Comparison of ENCODE assay signal across 21 cellular contexts in genomic region chr10:18005445-18005780, GRCh38. TPM values are rescaled to one million over a fixed set of nuclear protein-coding genes. Genes with fewer than 3 reads are reported as not detected.
DNase-seq lines count a peak whose midpoint lies in the region; ATAC-seq and TF ChIP-seq lines count a peak whose summit lies in the region.
"Had no signal": no experiment of that assay in that cellular context is flagged by ENCODE, and none has a peak within 500 bp of the region (broad histone marks: within the 10 kb centered on the region; RNA-seq: fewer than 3 reads in every experiment).

No MANE protein-coding gene starts in this region.

- H3K23ac ChIP-seq in H9 (ENCODE audit: insufficient read length, low read depth, low read length), result no peak overlapping the region
- no peak overlapping the region for H3K23ac ChIP-seq in mesendoderm (ENCODE audit: low read length)

- H3K27ac ChIP-seq in H9 (ENCODE audit: insufficient read length, low read depth, low read length), result no peak overlapping the region
- H3K27ac ChIP-seq in SJSA1, result no peak overlapping the region; the same call in 1 of the 2 replicates
- no peak overlapping the region for H3K27ac ChIP-seq in mesendoderm (ENCODE audit: low read depth, low read length)
- no peak overlapping the region for H3K27ac ChIP-seq in prostate gland
- H3K27ac ChIP-seq in foreskin keratinocyte, result no peak overlapping the region
- H3K27ac ChIP-seq: BLaER1 treated with 17β-estradiol and CSF1 and Interleukin-3, amounts not matched to agents 10 nM and 100 nM; cardiac muscle cell; parathyroid adenoma had no signal

- H3K27me3 Mint-ChIP-seq in H9 (ENCODE audit: low read depth) (peaks cover 2% of the 10 kb centered on the region; the same call in 1 of the 2 replicates), nephron progenitor cell (ENCODE audit: low read depth, poor library complexity) (no peaks in the 10 kb centered on the region)
- H3K27me3 Mint-ChIP-seq in activated T-helper 2 cell treated with anti-CD3 and anti-CD28 coated beads, Interferon-gamma antibody, Interleukin-2, Interleukin-4, amounts not matched to agents 10 μg/mL and 5 μg/mL and 100 μg/mL, durations not matched to agents 14 hours and 24 hours and 36 hours (ENCODE audit: low read depth), result no peaks in the 10 kb centered on the region
- H3K27me3 Mint-ChIP-seq: activated T-cell treated with anti-CD3 and anti-CD28 coated beads, Interleukin-2, amount 50 U/mL, for 24 hours had no signal

- peak overlapping the region; percentile 5 for H3K4me3 ChIP-seq in SJSA1
- peak overlapping the region; percentile 43 for H3K4me3 ChIP-seq in endocrine pancreas (ENCODE audit: control insufficient read depth, insufficient read depth, low read length)
- no peak overlapping the region for H3K4me3 ChIP-seq in mesendoderm (ENCODE audit: low read length)
- no peak overlapping the region for H3K4me3 ChIP-seq in prostate gland
- H3K4me3 ChIP-seq: BLaER1 treated with 17β-estradiol and CSF1 and Interleukin-3, amounts not matched to agents 10 nM and 100 nM; cardiac muscle cell; HAP-1 had no signal

- H4K8ac ChIP-seq in H9 (replicated peaks; ENCODE audit: insufficient read length, low read depth, low read length) (no peak overlapping the region), mesendoderm (ENCODE audit: low read depth, low read length) (no peak overlapping the region)

- no peaks in the 10 kb centered on the region for H3K9me3 Mint-ChIP-seq in H9
- H3K9me3 Mint-ChIP-seq in nephron progenitor cell, result no peaks in the 10 kb centered on the region
- H3K9me3 Mint-ChIP-seq in activated T-helper 2 cell treated with anti-CD3 and anti-CD28 coated beads, Interferon-gamma antibody, Interleukin-2, Interleukin-4, amounts not matched to agents 10 μg/mL and 5 μg/mL and 100 μg/mL, durations not matched to agents 14 hours and 24 hours and 36 hours, result no peaks in the 10 kb centered on the region
- H3K9me3 Mint-ChIP-seq: activated CD4-positive, alpha-beta memory T cell treated with anti-CD3 and anti-CD28 coated beads for 36 hours; activated T-cell treated with anti-CD3 and anti-CD28 coated beads, Interleukin-2, amount 50 U/mL, for 24 hours had no signal

- H3K79me1 ChIP-seq in H9 (ENCODE audit: insufficient read depth, low read depth, low read length, poor library complexity, severe bottlenecking), result no peaks in the 10 kb centered on the region
- H3K79me1 ChIP-seq in mesendoderm (ENCODE audit: low read length), result no peaks in the 10 kb centered on the region

- H3K4me2 ChIP-seq in H9 (ENCODE audit: insufficient read depth, insufficient read length, low read length) (no peak overlapping the region), mesendoderm (ENCODE audit: low read length) (no peak overlapping the region)

- no peak overlapping the region for H3K4me3 Mint-ChIP-seq in H9
- peak overlapping the region; percentile 19 for H3K4me3 Mint-ChIP-seq in nephron progenitor cell
- no peak overlapping the region for H3K4me3 Mint-ChIP-seq in activated T-helper 2 cell treated with anti-CD3 and anti-CD28 coated beads, Interferon-gamma antibody, Interleukin-2, Interleukin-4, amounts not matched to agents 10 μg/mL and 5 μg/mL and 100 μg/mL, durations not matched to agents 14 hours and 24 hours and 36 hours (ENCODE audit: low read depth)
- H3K4me3 Mint-ChIP-seq: activated CD4-positive, alpha-beta memory T cell treated with anti-CD3 and anti-CD28 coated beads for 36 hours; activated T-cell treated with anti-CD3 and anti-CD28 coated beads, Interleukin-2, amount 50 U/mL, for 24 hours had no signal

- H3K4ac ChIP-seq in H9 (ENCODE audit: low read depth, low read length) (no peak overlapping the region), mesendoderm (ENCODE audit: low read depth, low read length) (no peak overlapping the region)

- no peak overlapping the region for H4K5ac ChIP-seq in H9 (ENCODE audit: insufficient read length, low read depth, low read length)
- no peak overlapping the region for H4K5ac ChIP-seq in mesendoderm (ENCODE audit: low read length)

- no peak overlapping the region for H2BK20ac ChIP-seq in H9 (ENCODE audit: low read depth, low read length, poor library complexity, severe bottlenecking)

- H3K36me3 Mint-ChIP-seq in H9 (ENCODE audit: insufficient read depth in 1 of 3, low read depth in 3 of 3) (no peaks in the 10 kb centered on the region), nephron progenitor cell (ENCODE audit: low read depth) (no peaks in the 10 kb centered on the region)
- H3K36me3 Mint-ChIP-seq in activated T-helper 2 cell treated with anti-CD3 and anti-CD28 coated beads, Interferon-gamma antibody, Interleukin-2, Interleukin-4, amounts not matched to agents 10 μg/mL and 5 μg/mL and 100 μg/mL, durations not matched to agents 14 hours and 24 hours and 36 hours (ENCODE audit: low read depth), result no peaks in the 10 kb centered on the region
- H3K36me3 Mint-ChIP-seq: activated CD4-positive, alpha-beta memory T cell treated with anti-CD3 and anti-CD28 coated beads for 36 hours; activated naive CD4-positive, alpha-beta T cell treated with anti-CD3 and anti-CD28 coated beads, Interleukin-2, amount 50 U/mL, for 72 hours had no signal

- no peak overlapping the region for H2BK120ac ChIP-seq in H9 (ENCODE audit: low read depth, low read length, poor library complexity, severe bottlenecking)
- H2BK120ac ChIP-seq in mesendoderm (ENCODE audit: low read depth, low read length), result no peak overlapping the region

- no peak for TF ChIP-seq POLR2A in prostate gland (IDR thresholded peaks at IDR 0.05)

- H3K4me1 Mint-ChIP-seq in H9 (peaks cover 19 to 26% of the 10 kb centered on the region in 2 experiments), nephron progenitor cell (peaks cover 26% of the 10 kb centered on the region)
- H3K4me1 Mint-ChIP-seq in activated T-helper 2 cell treated with anti-CD3 and anti-CD28 coated beads, Interferon-gamma antibody, Interleukin-2, Interleukin-4, amounts not matched to agents 10 μg/mL and 5 μg/mL and 100 μg/mL, durations not matched to agents 14 hours and 24 hours and 36 hours (ENCODE audit: low read depth), result no peaks in the 10 kb centered on the region

- H2AK5ac ChIP-seq in H9 (ENCODE audit: insufficient read length, low read length) (no peak overlapping the region), mesendoderm (ENCODE audit: low read length) (no peak overlapping the region)

- H3K23me2 ChIP-seq in H9 (ENCODE audit: insufficient read length, low read depth, low read length, poor library complexity, severe bottlenecking), result no peaks in the 10 kb centered on the region

- H4K20me1 ChIP-seq in H9 (ENCODE audit: control insufficient read depth, insufficient read depth, insufficient read length), result no peaks in the 10 kb centered on the region
- H4K20me1 ChIP-seq: BLaER1 treated with 17β-estradiol and CSF1 and Interleukin-3, amounts not matched to agents 10 nM and 100 nM had no signal

- WGBS in H9 (ENCODE audit: extremely low coverage, insufficient read length, low lambda C conversion rate), result no CpG with 5 or more reads among the region's 3 CpGs
- no CpG with 5 or more reads among the region's 3 CpGs for WGBS in mesendoderm (ENCODE audit: extremely low coverage, insufficient coverage, low lambda C conversion rate)
- 48% methylated on average over 3 of the region's 3 CpGs for WGBS in prostate gland

- H2BK15ac ChIP-seq in H9 (ENCODE audit: low read depth, low read length) (no peak overlapping the region), mesendoderm (replicated peaks; ENCODE audit: low read depth) (no peak overlapping the region)

- TF ChIP-seq CTCF in H9 (conservative IDR thresholded peaks at IDR 0.05) (no peak), nephron progenitor cell (IDR thresholded peaks at IDR 0.05) (no peak), prostate gland (IDR thresholded peaks at IDR 0.05) (no peak), foreskin keratinocyte (conservative IDR thresholded peaks at IDR 0.05) (no peak)

- DNase-seq in H9 (no peak), SJSA1 (ENCODE audit: low read depth in 1 of 2, low spot score in 2 of 2) (no peak), nephron progenitor cell (no peak), mesendoderm (no peak), prostate gland (ENCODE audit: low spot score) (no peak), foreskin keratinocyte (no peak)
- no peak for DNase-seq in activated T-helper 2 cell treated with anti-CD3 and anti-CD28 coated beads, Interferon-gamma antibody, Interleukin-2, Interleukin-4, amounts not matched to agents 10 μg/mL and 5 μg/mL and 100 μg/mL, durations not matched to agents 14 hours and 24 hours and 36 hours (ENCODE audit: low spot score)
- DNase-seq: activated CD4-positive, alpha-beta memory T cell treated with anti-CD3 and anti-CD28 coated beads for 36 hours; activated T-cell treated with anti-CD3 and anti-CD28 coated beads, Interleukin-2, amount 50 U/mL, for 24 hours; DMS 273 treated with DMSO at 0.1 percent for 48 hours; NCI-H2107; small intestine; SW 1271 had no signal

- H3T11ph ChIP-seq in H9 (ENCODE audit: low read length), result no peak overlapping the region

- H3K27ac Mint-ChIP-seq in H9 (peak overlapping the region in 1 of 3 experiments; percentile 88; a peak in 1 of 7 replicates), nephron progenitor cell (peak overlapping the region; percentile 92)
- no peak overlapping the region for H3K27ac Mint-ChIP-seq in activated T-helper 2 cell treated with anti-CD3 and anti-CD28 coated beads, Interferon-gamma antibody, Interleukin-2, Interleukin-4, amounts not matched to agents 10 μg/mL and 5 μg/mL and 100 μg/mL, durations not matched to agents 14 hours and 24 hours and 36 hours
- H3K27ac Mint-ChIP-seq: activated CD4-positive, alpha-beta memory T cell treated with anti-CD3 and anti-CD28 coated beads for 36 hours; activated naive CD4-positive, alpha-beta T cell treated with anti-CD3 and anti-CD28 coated beads, Interleukin-2, amount 50 U/mL, for 72 hours; activated T-cell treated with anti-CD3 and anti-CD28 coated beads, Interleukin-2, amount 50 U/mL, for 24 hours had no signal

- H3K56ac ChIP-seq in H9 (ENCODE audit: insufficient read length, low read depth, low read length), result no peak overlapping the region
- no peak overlapping the region for H3K56ac ChIP-seq in mesendoderm (ENCODE audit: low read length)

- H3K79me2 ChIP-seq in H9 (ENCODE audit: insufficient read depth, low read length) (no peaks in the 10 kb centered on the region), mesendoderm (ENCODE audit: control insufficient read depth, insufficient read depth, low read length) (no peaks in the 10 kb centered on the region)
- H3K79me2 ChIP-seq: parathyroid adenoma had no signal

- no peak overlapping the region for H4K91ac ChIP-seq in H9 (ENCODE audit: insufficient read length, low read depth, low read length)

- H2AFZ ChIP-seq in H9 (ENCODE audit: low read length), result peak overlapping the region; percentile 49
- H2AFZ ChIP-seq: parathyroid adenoma had no signal

- no peak overlapping the region for H3K14ac ChIP-seq in H9 (ENCODE audit: insufficient read depth, low read length)

- H2BK5ac ChIP-seq in H9 (ENCODE audit: insufficient read length, low read length), result no peak overlapping the region
- H2BK5ac ChIP-seq in mesendoderm (ENCODE audit: low read length), result no peak overlapping the region

- no peak overlapping the region for H2BK12ac ChIP-seq in H9 (ENCODE audit: insufficient read length, low read depth, low read length)

- H3K9me3 ChIP-seq in H9 (ENCODE audit: control insufficient read depth, low read depth, low read length) (no peaks in the 10 kb centered on the region), SJSA1 (replicated peaks) (no peaks in the 10 kb centered on the region), endocrine pancreas (ENCODE audit: control insufficient read depth, low read length) (no peaks in the 10 kb centered on the region), prostate gland (no peaks in the 10 kb centered on the region)
- H3K9me3 ChIP-seq: HAP-1 had no signal

- H3K9ac ChIP-seq in H9 (ENCODE audit: extremely low read depth, insufficient read length, low read length) (no peak overlapping the region), endocrine pancreas (ENCODE audit: control insufficient read depth, insufficient read depth, low read length) (no peak overlapping the region), mesendoderm (ENCODE audit: low read length) (no peak overlapping the region)
- H3K9ac ChIP-seq: BLaER1 treated with 17β-estradiol and CSF1 and Interleukin-3, amounts not matched to agents 10 nM and 100 nM; parathyroid adenoma had no signal

- H3K4me1 ChIP-seq in H9 (ENCODE audit: insufficient read depth, low read length) (peaks cover 4% of the 10 kb centered on the region; the same call in 1 of the 2 replicates), SJSA1 (replicated peaks) (peaks cover 20% of the 10 kb centered on the region), endocrine pancreas (ENCODE audit: control insufficient read depth, insufficient read depth, low read length) (peaks cover 5% of the 10 kb centered on the region), mesendoderm (ENCODE audit: control insufficient read depth, low read depth, low read length) (no peaks in the 10 kb centered on the region), prostate gland (replicated peaks) (no peaks in the 10 kb centered on the region), foreskin keratinocyte (no peaks in the 10 kb centered on the region)
- H3K4me1 ChIP-seq: parathyroid adenoma had no signal

- H3K18ac ChIP-seq in H9 (ENCODE audit: insufficient read length, low read depth, low read length) (no peak overlapping the region), mesendoderm (ENCODE audit: low read length) (no peak overlapping the region)

- no peak for ATAC-seq in foreskin keratinocyte
- ATAC-seq: activated naive CD4-positive, alpha-beta T cell treated with anti-CD3 and anti-CD28 coated beads, Interleukin-2, amount 50 U/mL, for 72 hours had no signal

- intact Hi-C loops in prostate gland (cut with DNase I), result no loop called here
- intact Hi-C loops in activated T-helper 2 cell treated with anti-CD3 and anti-CD28 coated beads, Interferon-gamma antibody, Interleukin-2, Interleukin-4, amounts not matched to agents 10 μg/mL and 5 μg/mL and 100 μg/mL, durations not matched to agents 14 hours and 24 hours and 36 hours (cut with micrococcal nuclease), result no loop called here

- no peaks in the 10 kb centered on the region for H3K36me3 ChIP-seq in SJSA1
- H3K36me3 ChIP-seq in endocrine pancreas (ENCODE audit: control insufficient read depth, insufficient read depth, low read length), result no peaks in the 10 kb centered on the region
- no peaks in the 10 kb centered on the region for H3K36me3 ChIP-seq in mesendoderm (ENCODE audit: control insufficient read depth, insufficient read depth, low read length)
- no peaks in the 10 kb centered on the region for H3K36me3 ChIP-seq in prostate gland
- H3K36me3 ChIP-seq: BLaER1 treated with 17β-estradiol and CSF1 and Interleukin-3, amounts not matched to agents 10 nM and 100 nM; cardiac muscle cell; HAP-1 had no signal

- no peaks in the 10 kb centered on the region for H3K27me3 ChIP-seq in H9 (ENCODE audit: insufficient read depth, low read length)
- no peaks in the 10 kb centered on the region for H3K27me3 ChIP-seq in SJSA1 (replicated peaks)
- peaks cover 2% of the 10 kb centered on the region for H3K27me3 ChIP-seq in endocrine pancreas (ENCODE audit: control insufficient read depth, insufficient read depth, low read length)
- no peaks in the 10 kb centered on the region for H3K27me3 ChIP-seq in mesendoderm (ENCODE audit: insufficient read depth, low read length, poor library complexity)
- no peaks in the 10 kb centered on the region for H3K27me3 ChIP-seq in prostate gland (replicated peaks; ENCODE audit: insufficient read depth)
- no peaks in the 10 kb centered on the region for H3K27me3 ChIP-seq in foreskin keratinocyte
- H3K27me3 ChIP-seq: BLaER1 treated with 17β-estradiol and CSF1 and Interleukin-3, amounts not matched to agents 10 nM and 100 nM; cardiac muscle cell had no signal

RNA-seq across cellular contexts. Expression of gene SLC39A12, which starts 53.7 kb away (rescaled TPM):
- total RNA-seq in H9 (2021) (not detected in 2 replicates), prostate gland (not detected), foreskin keratinocyte (not detected in 2 replicates)
- not detected in 2 replicates for total RNA-seq in SJSA1 (2014; rRNA removed; shearing (Covaris generic))
- polyA plus RNA-seq in mesendoderm (2013, experiment 1 of 2), result not detected
- not detected for polyA plus RNA-seq in mesendoderm (2013, experiment 2 of 2)
- polyA plus RNA-seq in foreskin keratinocyte, result not detected in 2 replicates
- total RNA-seq in activated T-helper 2 cell treated with anti-CD3 and anti-CD28 coated beads, Interferon-gamma antibody, Interleukin-2, Interleukin-4, amounts not matched to agents 10 μg/mL and 5 μg/mL and 100 μg/mL, durations not matched to agents 14 hours and 24 hours and 36 hours, result not detected in 2 replicates
- total RNA-seq: activated CD4-positive, alpha-beta memory T cell treated with anti-CD3 and anti-CD28 coated beads for 36 hours; activated naive CD4-positive, alpha-beta T cell treated with anti-CD3 and anti-CD28 coated beads, Interleukin-2, amount 50 U/mL, for 72 hours; glomerular endothelial cell; mucosa of gallbladder had no signal

Comparison
In these comparisons a context has a peak if more than half of its experiments do, and no peak if none do; other contexts are left out.
1. H3K4me3 ChIP-seq: peak in SJSA1 (single experiment) and endocrine pancreas (single experiment); none in mesendoderm (single experiment) and prostate gland (0 of 2).